In genomic region chr14:93936245-93936644, GRCh38 we compare ENCODE assay signal across 8 cellular contexts. TPM values are rescaled to one million over a fixed set of nuclear protein-coding genes. Genes with fewer than 3 reads are reported as not detected.
DNase-seq lines count a peak whose midpoint lies in the region; ATAC-seq and TF ChIP-seq lines count a peak whose summit lies in the region.

No MANE protein-coding gene starts in this region.

- H3K9ac ChIP-seq in NT2/D1 (ENCODE audit: insufficient read length, low read depth) = no peak overlapping the region

- DNase-seq in BE2C (peak; percentile 43), NT2/D1 (ENCODE audit: low read depth, low spot score) (peak; percentile 44), esophagus muscularis mucosa (ENCODE audit: extremely low spot score) (no peak), tibial nerve (ENCODE audit: low spot score in 2 of 2) (no peak), putamen (ENCODE audit: low spot score) (no peak)
- no peak for DNase-seq in stimulated activated naive CD4-positive, alpha-beta T cell treated with Interleukin-2 at 50 U/mL for 16 hours (lab: John Stamatoyannopoulos, UW)

- H3K36me3 ChIP-seq in BE2C (no peaks in the 10 kb centered on the region), NT2/D1 (ENCODE audit: insufficient read depth, insufficient read length, low read length) (no peaks in the 10 kb centered on the region), esophagus muscularis mucosa (peaks cover 10 to 74% (median 59%) of the 10 kb centered on the region in 4 donors), tibial nerve (no peaks in the 10 kb centered on the region)

- intact Hi-C loops in esophagus muscularis mucosa (cut with DNase I) = loop anchor here (10.0 kb wide), 1 partner anchor 199 kb away; no protein-coding TSS in a partner anchor

- TF ChIP-seq EP300 in esophagus muscularis mucosa (IDR thresholded peaks at IDR 0.05) (no peak), tibial nerve (IDR thresholded peaks at IDR 0.05) (no peak)

- H3K4me3 ChIP-seq in BE2C (ENCODE audit: low read depth, low read length) = no peak overlapping the region
- no peak overlapping the region for H3K4me3 ChIP-seq in NT2/D1 (ENCODE audit: insufficient read length, low read depth)
- no peak overlapping the region for H3K4me3 ChIP-seq in esophagus muscularis mucosa
- no peak overlapping the region for H3K4me3 ChIP-seq in tibial nerve

- ATAC-seq in GM19351 (IDR thresholded peaks at IDR 0.05; ENCODE audit: unreplicated experiment) (peak; percentile 46), GM19023 (IDR thresholded peaks at IDR 0.05; ENCODE audit: unreplicated experiment) (no peak)

- TF ChIP-seq CTCF in BE2C (IDR thresholded peaks at IDR 0.05; ENCODE audit: low read depth, low read length) (peak; percentile 77), esophagus muscularis mucosa (IDR thresholded peaks at IDR 0.05) (peak in 2 of 3 experiments; percentile 22 to 42), tibial nerve (IDR thresholded peaks at IDR 0.05) (peak in 3 of 5 experiments; percentile 10 to 27 (median 25))

- H3K27me3 ChIP-seq in BE2C (no peaks in the 10 kb centered on the region), NT2/D1 (ENCODE audit: insufficient read depth, insufficient read length) (peaks cover 11% of the 10 kb centered on the region), esophagus muscularis mucosa (peaks cover 0 to 10% (median 0%) of the 10 kb centered on the region in 4 donors), tibial nerve (peaks cover 0 to 18% of the 10 kb centered on the region in 2 donors)

- H3K4me1 ChIP-seq in BE2C (no peaks in the 10 kb centered on the region), NT2/D1 (ENCODE audit: insufficient read depth, insufficient read length) (peaks cover 13% of the 10 kb centered on the region), esophagus muscularis mucosa (peaks cover 3 to 87% (median 65%) of the 10 kb centered on the region in 4 donors), tibial nerve (peaks cover 0 to 11% (median 3%) of the 10 kb centered on the region in 4 donors)

- H3K27ac ChIP-seq in esophagus muscularis mucosa (replicated peaks in 1 of 4) = peak overlapping the region; percentile 50 to 85 (median 70)
- no peak overlapping the region for H3K27ac ChIP-seq in tibial nerve

- H3K9me3 ChIP-seq in BE2C (no peaks in the 10 kb centered on the region), NT2/D1 (ENCODE audit: insufficient read depth, low read length) (no peaks in the 10 kb centered on the region; the same call in 1 of the 2 replicates), esophagus muscularis mucosa (no peaks in the 10 kb centered on the region), tibial nerve (no peaks in the 10 kb centered on the region)

- TF ChIP-seq POLR2A in esophagus muscularis mucosa (IDR thresholded peaks at IDR 0.05; ENCODE audit: low read depth) = no peak
- no peak for TF ChIP-seq POLR2A in tibial nerve (IDR thresholded peaks at IDR 0.05)

- 30% methylated on average over 5 of the region's 5 CpGs for WGBS in esophagus muscularis mucosa
- WGBS in tibial nerve, 2 donors = 26 to 39% methylated on average over 5 of the region's 5 CpGs

RNA-seq across cellular contexts. Expression of gene FAM181A, which starts 9.1 kb away (rescaled TPM):
- polyA plus RNA-seq in BE2C (2012; ENCODE audit: insufficient read depth, insufficient read length, low read depth) = not detected
- total RNA-seq in esophagus muscularis mucosa (not detected), tibial nerve (not detected)

RNA-seq across cellular contexts. Expression of gene ASB2, which starts 40.1 kb away (rescaled TPM):
- polyA plus RNA-seq in BE2C (2012; ENCODE audit: insufficient read depth, insufficient read length, low read depth) = not detected
- total RNA-seq in esophagus muscularis mucosa (100 to 1,000 TPM in 3 of 4 donors, 10 to 100 TPM in 1; 53.5 to 164 (median 105) TPM), tibial nerve (1 to 10 TPM in 2 of 4 donors, under 1 TPM in 1, not detected in 1; 0.60 to 2.1 (median 1.8) TPM)

Comparison
In these comparisons a context has a peak if more than half of its experiments do, and no peak if none do; other contexts are left out.
1. DNase-seq: peak in BE2C (single experiment) and NT2/D1 (single experiment); none in esophagus muscularis mucosa (single experiment), tibial nerve (0 of 2), stimulated activated naive CD4-positive, alpha-beta T cell treated with Interleukin-2 at 50 U/mL for 16 hours (single experiment) and putamen (single experiment).
2. CTCF ChIP-seq: peak in every context shown above with its lines; median percentile 77 in BE2C; 32 in esophagus muscularis mucosa; 25 in tibial nerve.
3. H3K27ac ChIP-seq: peak in esophagus muscularis mucosa (4 of 4); none in tibial nerve (0 of 4).
4. RNA of gene ASB2, which starts 40.1 kb away (total RNA-seq): 53.5 to 164 TPM in esophagus muscularis mucosa; 0.60 to 2.1 TPM in tibial nerve; every median in the first group is over 10 times any median in the second.